ENCODE assay signal across 2 cellular contexts in genomic region chr12:62291888-62292760, GRCh38.
TF ChIP-seq lines count a peak whose summit lies in the region.

No MANE protein-coding gene starts in this region.

TF ChIP-seq in SK-N-SH treated with all-trans-retinoic acid at 6 μM for 48 hours, 23 proteins besides CTCF, POLR2A, EP300 and RAD21 (continued from another document):
- no peak for TF ChIP-seq ISL1 (CRISPR knock-in tag; IDR thresholded peaks at IDR 0.05)
- no peak for TF ChIP-seq SNAI2 (CRISPR knock-in tag; IDR thresholded peaks at IDR 0.05)
- TF ChIP-seq, protein P1, sequence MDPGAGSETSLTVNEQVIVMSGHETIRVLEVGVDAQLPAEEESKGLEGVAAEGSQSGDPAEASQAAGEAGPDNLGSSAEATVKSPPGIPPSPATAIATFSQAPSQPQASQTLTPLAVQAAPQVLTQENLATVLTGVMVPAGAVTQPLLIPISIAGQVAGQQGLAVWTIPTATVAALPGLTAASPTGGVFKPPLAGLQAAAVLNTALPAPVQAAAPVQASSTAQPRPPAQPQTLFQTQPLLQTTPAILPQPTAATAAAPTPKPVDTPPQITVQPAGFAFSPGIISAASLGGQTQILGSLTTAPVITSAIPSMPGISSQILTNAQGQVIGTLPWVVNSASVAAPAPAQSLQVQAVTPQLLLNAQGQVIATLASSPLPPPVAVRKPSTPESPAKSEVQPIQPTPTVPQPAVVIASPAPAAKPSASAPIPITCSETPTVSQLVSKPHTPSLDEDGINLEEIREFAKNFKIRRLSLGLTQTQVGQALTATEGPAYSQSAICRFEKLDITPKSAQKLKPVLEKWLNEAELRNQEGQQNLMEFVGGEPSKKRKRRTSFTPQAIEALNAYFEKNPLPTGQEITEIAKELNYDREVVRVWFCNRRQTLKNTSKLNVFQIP (CRISPR knock-in tag; IDR thresholded peaks at IDR 0.05; ENCODE audit: borderline replicate concordance, low read depth) = no peak
- TF ChIP-seq BACH2 (CRISPR knock-in tag; IDR thresholded peaks at IDR 0.05; ENCODE audit: borderline replicate concordance) = no peak
- no peak for TF ChIP-seq RARB (CRISPR knock-in tag; IDR thresholded peaks at IDR 0.05)
- TF ChIP-seq CSDC2 (CRISPR knock-in tag; IDR thresholded peaks at IDR 0.05) = no peak

TF ChIP-seq in SK-N-SH, 30 proteins besides CTCF, POLR2A, EP300 and RAD21 (continued from another document):
- no peak for TF ChIP-seq IRF3 (IDR thresholded peaks at IDR 0.05; ENCODE audit: low read depth, low read length)
- no peak for TF ChIP-seq FOXM1 (IDR thresholded peaks at IDR 0.05; ENCODE audit: low read depth)
- TF ChIP-seq GATA2 (CRISPR knock-in tag; IDR thresholded peaks at IDR 0.05) = no peak
- TF ChIP-seq ELF1 (IDR thresholded peaks at IDR 0.05) = no peak
- no peak for TF ChIP-seq SIN3A (IDR thresholded peaks at IDR 0.05; ENCODE audit: borderline replicate concordance, low read depth, low read length)
